In the genomic region with DNA sequence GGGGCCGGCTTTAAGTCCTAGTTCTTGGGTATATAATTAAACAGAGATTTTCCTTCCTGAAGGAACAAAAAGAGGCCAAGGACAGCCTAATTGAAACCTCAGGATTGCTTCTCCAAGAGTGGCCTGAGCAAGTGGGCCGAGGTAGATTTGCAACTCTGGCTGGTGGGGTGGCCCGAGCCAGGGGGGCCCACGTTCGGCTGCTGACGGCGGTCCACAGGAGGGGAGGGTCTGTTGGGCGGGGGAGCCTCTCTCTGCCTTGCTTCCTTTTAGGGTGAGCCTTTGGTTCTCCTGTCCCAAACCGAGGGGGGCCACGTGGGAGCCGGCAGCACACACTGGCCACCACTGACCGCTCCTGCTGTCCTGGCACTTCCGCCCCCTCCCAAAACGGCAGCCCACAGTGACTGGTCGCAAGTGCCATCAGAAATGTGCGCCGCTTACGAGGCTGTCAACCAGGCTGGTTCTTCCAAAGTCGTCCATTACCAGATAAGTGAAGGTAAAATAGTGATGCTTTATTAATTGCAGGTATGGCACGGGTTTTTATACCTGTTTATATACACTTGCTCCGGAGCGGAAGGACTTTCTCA, we compare ENCODE assay signal across 25 cellular contexts.
DNase-seq lines count a peak whose midpoint lies in the region; ATAC-seq and TF ChIP-seq lines count a peak whose summit lies in the region.
"Had no signal": no experiment of that assay in that cellular context is flagged by ENCODE, and none has a peak within 500 bp of the region (broad histone marks: within the 10 kb centered on the region; RNA-seq: fewer than 3 reads in every experiment).

No MANE protein-coding gene starts in this region.

- 59% methylated on average over 21 of the region's 22 CpGs for WGBS in hepatocyte (ENCODE audit: low lambda C conversion rate, missing lambda C conversion rate)

- H3K9ac ChIP-seq in HUES48 (ENCODE audit: low read depth, low read length) = peak overlapping the region; percentile 19; the same call in 1 of the 2 replicates

- peaks cover 5% of the 10 kb centered on the region for H3K9me3 Mint-ChIP-seq in nephron progenitor cell
- H3K9me3 Mint-ChIP-seq: HFFc6 had no signal

- POLR2A ChIA-PET in RWPE1 (lab: Yijun Ruan, JAX; ENCODE audit: low non-redundant PET) = no interaction called here

- H3K9me3 ChIP-seq in HUES48 (ENCODE audit: control insufficient read depth, insufficient read depth, low read length) (no peaks in the 10 kb centered on the region), hepatocyte (ENCODE audit: low read depth) (no peaks in the 10 kb centered on the region), right atrium auricular region (no peaks in the 10 kb centered on the region)
- H3K9me3 ChIP-seq: SJSA1 had no signal

- H3K27ac ChIP-seq in HUES48 (ENCODE audit: low read depth, low read length) (peak overlapping the region; percentile 68), hepatocyte (peak overlapping the region; percentile 59), RWPE1 (no peak overlapping the region), right atrium auricular region (no peak overlapping the region)
- H3K27ac ChIP-seq: SJSA1 had no signal

- H4K20me1 ChIP-seq in hepatocyte (ENCODE audit: insufficient read depth, poor library complexity, severe bottlenecking) = no peaks in the 10 kb centered on the region

- no peak overlapping the region for H3K27ac Mint-ChIP-seq in nephron progenitor cell
- H3K27ac Mint-ChIP-seq: CD14-positive monocyte, HFFc6 had no signal

- H3K36me3 Mint-ChIP-seq in nephron progenitor cell (ENCODE audit: low read depth) = peaks cover 6% of the 10 kb centered on the region
- H3K36me3 Mint-ChIP-seq: CD14-positive monocyte had no signal

- TF ChIP-seq CTCF in hepatocyte (IDR thresholded peaks at IDR 0.05; ENCODE audit: poor library complexity) = no peak
- no peak for TF ChIP-seq CTCF in nephron progenitor cell (IDR thresholded peaks at IDR 0.05)
- TF ChIP-seq CTCF in RWPE1 (conservative IDR thresholded peaks at IDR 0.05; ENCODE audit: low read depth) = no peak
- no peak for TF ChIP-seq CTCF in right atrium auricular region (IDR thresholded peaks at IDR 0.05)

- H3K4me3 ChIP-seq in HUES48 (ENCODE audit: low read depth, low read length) (peak overlapping the region; percentile 30; the same call in 1 of the 2 replicates), hepatocyte (no peak overlapping the region), right atrium auricular region (no peak overlapping the region)
- H3K4me3 ChIP-seq: SJSA1 had no signal

- H3K27me3 Mint-ChIP-seq in nephron progenitor cell (ENCODE audit: low read depth, poor library complexity) = peaks cover 41% of the 10 kb centered on the region

- H3K4me2 ChIP-seq in hepatocyte = no peak overlapping the region

- H3K4me1 ChIP-seq in HUES48 (ENCODE audit: control insufficient read depth, insufficient read depth, low read length) = peaks cover 53% of the 10 kb centered on the region
- peaks cover 4% of the 10 kb centered on the region for H3K4me1 ChIP-seq in hepatocyte (ENCODE audit: insufficient read depth)
- no peaks in the 10 kb centered on the region for H3K4me1 ChIP-seq in right atrium auricular region

- H3K4me3 Mint-ChIP-seq in nephron progenitor cell = peak overlapping the region; percentile 35
- H3K4me3 Mint-ChIP-seq: CD14-positive monocyte, HFFc6 had no signal

- H3K4me1 Mint-ChIP-seq in nephron progenitor cell = peaks cover 68% of the 10 kb centered on the region

- H3K79me2 ChIP-seq in hepatocyte = no peaks in the 10 kb centered on the region

- no peaks in the 10 kb centered on the region for H3K9me2 ChIP-seq in hepatocyte (replicated peaks; ENCODE audit: insufficient read depth)

- ATAC-seq in GM19328 (IDR thresholded peaks at IDR 0.05; ENCODE audit: unreplicated experiment) = no peak
- ATAC-seq: Right ventricle myocardium inferior had no signal

- CTCF ChIA-PET in RWPE1 (lab: Yijun Ruan, JAX) = interaction anchor here (0.6 kb wide), 1 partner anchor 24 kb away, joined by 4 read pairs; no protein-coding TSS in a partner anchor

- H3K27me3 ChIP-seq in HUES48 (ENCODE audit: control insufficient read depth, insufficient read depth, low read length) = no peaks in the 10 kb centered on the region
- peaks cover 3% of the 10 kb centered on the region for H3K27me3 ChIP-seq in hepatocyte
- H3K27me3 ChIP-seq in right atrium auricular region = no peaks in the 10 kb centered on the region
- H3K27me3 ChIP-seq: SJSA1 had no signal

- H3K36me3 ChIP-seq in HUES48 (ENCODE audit: control insufficient read depth, insufficient read depth, low read length) (no peaks in the 10 kb centered on the region), hepatocyte (replicated peaks; ENCODE audit: insufficient read depth, low read depth) (no peaks in the 10 kb centered on the region), right atrium auricular region (no peaks in the 10 kb centered on the region)
- H3K36me3 ChIP-seq: SJSA1 had no signal

- no peak overlapping the region for H2AFZ ChIP-seq in hepatocyte

- DNase-seq in AG20443 (ENCODE audit: low spot score) = peak; percentile 4
- no peak for DNase-seq in hepatocyte (ENCODE audit: low spot score)
- DNase-seq in nephron progenitor cell = no peak
- no peak for DNase-seq in medulla oblongata (ENCODE audit: extremely low spot score)
- no peak for DNase-seq in RWPE1 (ENCODE audit: low spot score)
- DNase-seq in right atrium auricular region (ENCODE audit: low spot score) = no peak
- DNase-seq: 8988T; AML-193; DMS53; EL; GF-D8; HFFc6; KBM-7; NCI-H1092; NCI-H1436 treated with DMSO at 0.1 percent for 48 hours; NCI-H2029; NCI-H226; NCI-H524; NCI-H774; NK-92 treated with Interleukin-12 subunit alpha and Interleukin-12 subunit beta, amount 100 ng/mL, for 24 hours had no signal

Comparison
In these comparisons a context has a peak if more than half of its experiments do, and no peak if none do; other contexts are left out.
1. H3K27ac ChIP-seq: peak in HUES48 (single experiment) and hepatocyte (single experiment); none in RWPE1 (single experiment) and right atrium auricular region (0 of 2).